ENCODE assay signal across 8 cellular contexts in genomic region chr1:228004331-228004871, GRCh38. TPM values are rescaled to one million over a fixed set of nuclear protein-coding genes. Genes with fewer than 3 reads are reported as not detected.
DNase-seq lines count a peak whose midpoint lies in the region; ATAC-seq and TF ChIP-seq lines count a peak whose summit lies in the region.

No MANE protein-coding gene starts in this region.

- H3K9me3 ChIP-seq in lung (ENCODE audit: control insufficient read depth in 2 of 2, insufficient read depth in 1 of 2, low read length in 1 of 2): peaks cover 0 to 2% of the 10 kb centered on the region in 2 donors

- ATAC-seq in lung (ENCODE audit: insufficient read depth, low FRiP score): no peak
- ATAC-seq in GM18511 (IDR thresholded peaks at IDR 0.05; ENCODE audit: unreplicated experiment): no peak

- H3K27me3 ChIP-seq in brain microvascular endothelial cell (replicated peaks) (peaks cover 57% of the 10 kb centered on the region), lung (ENCODE audit: control insufficient read depth, insufficient read depth) (peaks cover 16% of the 10 kb centered on the region)

- WGBS in lung, 2 donors: 16 to 18% methylated on average over 13 of the region's 13 CpGs

- in situ Hi-C loops in brain microvascular endothelial cell (cut with HindIII; ENCODE audit: low pct_ligation_motif_present, low sequenced_read_pairs): no loop called here

- H3K4me1 ChIP-seq in lung (ENCODE audit: control insufficient read depth in 2 of 2, insufficient read depth in 2 of 2, low read length in 2 of 2): no peaks in the 10 kb centered on the region

- no peaks in the 10 kb centered on the region for H3K36me3 ChIP-seq in brain microvascular endothelial cell (replicated peaks)
- no peaks in the 10 kb centered on the region for H3K36me3 ChIP-seq in lung (ENCODE audit: control insufficient read depth in 2 of 2, insufficient read depth in 2 of 2, low read length in 2 of 2)

- no peak overlapping the region for H3K4me3 ChIP-seq in brain microvascular endothelial cell (ENCODE audit: low read depth, low read length)
- H3K4me3 ChIP-seq in lung: no peak overlapping the region

- DNase-seq in SIG-M5 treated with dmso at 0.1 percent for 504 hours (lab: John Stamatoyannopoulos, UW; ENCODE audit: unreplicated experiment) (peak; percentile 34), SIG-M5 (lab: John Stamatoyannopoulos, UW) (no peak), HT-29 (ENCODE audit: low spot score) (peak; percentile 57), brain microvascular endothelial cell (no peak), lung (ENCODE audit: low spot score) (peak; percentile 29), putamen (ENCODE audit: low spot score) (no peak), hepatic stellate cell (ENCODE audit: low spot score) (no peak)

- no peak overlapping the region for H3K27ac ChIP-seq in brain microvascular endothelial cell
- H3K27ac ChIP-seq in lung (ENCODE audit: low read depth in 1 of 2, low read length in 1 of 2): no peak overlapping the region

- peak; percentile 63 for TF ChIP-seq CTCF in brain microvascular endothelial cell (IDR thresholded peaks at IDR 0.05; ENCODE audit: low read depth, low read length, missing control alignments)
- TF ChIP-seq CTCF in lung (IDR thresholded peaks at IDR 0.05; ENCODE audit: control extremely low read depth, extremely low read depth): peak; percentile 8

RNA-seq across cellular contexts. Expression of gene WNT3A, which starts 2.4 kb away (rescaled TPM):
- not detected in 2 replicates for total RNA-seq in HT-29 (2014; rRNA removed; shearing (Covaris generic))
- 1 to 10 TPM in 1 of 2 donors, under 1 TPM in 1; 0.09 to 3.1 TPM for total RNA-seq in lung
- polyA plus RNA-seq in lung: 1 to 10 TPM; 1.6 to 2.2 TPM

RNA-seq across cellular contexts. Expression of gene WNT9A, which starts 56.7 kb away (rescaled TPM):
- not detected in 2 replicates for total RNA-seq in HT-29 (2014; rRNA removed; shearing (Covaris generic))
- total RNA-seq in lung: 1 to 10 TPM; 5.5 to 8.6 TPM
- polyA plus RNA-seq in lung: 1 to 10 TPM; 2.6 to 4.3 TPM

Comparison
In these comparisons a context has a peak if more than half of its experiments do, and no peak if none do; other contexts are left out.
1. DNase-seq: peak in SIG-M5 treated with dmso at 0.1 percent for 504 hours (single experiment), HT-29 (single experiment) and lung (single experiment); none in SIG-M5 (single experiment), brain microvascular endothelial cell (single experiment), putamen (single experiment) and hepatic stellate cell (single experiment).